Comparison of ENCODE assay signal across 7 cellular contexts in the genomic region with DNA sequence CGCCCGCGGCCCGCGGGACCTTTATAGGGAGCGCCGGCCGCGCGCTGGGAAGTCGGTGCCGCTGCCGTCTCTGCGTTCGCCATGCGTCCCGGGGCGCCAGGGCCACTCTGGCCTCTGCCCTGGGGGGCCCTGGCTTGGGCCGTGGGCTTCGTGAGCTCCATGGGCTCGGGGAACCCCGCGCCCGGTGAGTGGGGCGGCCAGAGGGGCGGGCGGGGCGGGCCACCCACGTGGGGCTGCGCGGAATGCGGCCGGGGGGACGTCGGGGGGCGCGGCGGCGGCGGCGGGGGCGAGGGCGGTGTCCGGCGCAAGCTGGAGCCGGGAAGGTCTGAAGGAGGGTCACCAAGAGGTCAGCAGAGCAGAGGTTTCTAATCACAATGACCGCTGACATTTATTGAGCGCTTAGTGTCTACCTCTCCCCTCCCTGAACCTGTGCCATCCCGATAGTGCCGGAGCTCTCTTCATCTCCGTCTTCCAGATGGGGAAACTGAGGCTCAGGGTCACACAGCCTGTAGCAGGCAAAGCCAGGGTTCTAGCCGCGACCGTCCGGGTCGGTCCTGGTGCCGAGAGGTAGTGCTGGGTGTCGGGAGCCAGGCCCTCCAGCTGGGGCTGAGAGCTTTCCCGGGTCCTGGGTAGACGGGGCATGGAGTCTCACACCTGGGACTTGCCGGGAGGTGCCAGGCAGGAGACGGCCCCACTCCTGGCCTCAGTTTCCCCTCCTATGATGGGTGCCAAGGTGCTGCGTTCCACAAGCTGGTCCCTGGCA. TPM values are rescaled to one million over a fixed set of nuclear protein-coding genes. Genes with fewer than 3 reads are reported as not detected.
A peak's percentile ranks its signal among the peaks of the same experiment; 100 is the strongest.
DNase-seq lines count a peak whose midpoint lies in the region; ATAC-seq, FAIRE-seq and TF ChIP-seq lines count a peak whose summit lies in the region.

A gene (plus strand): TSS at position 50 of the 763 bp plus-strand sequence. CDS start 32 bp downstream, at position 82.

- DNase-seq in central memory CD8-positive, alpha-beta T cell (ENCODE audit: low spot score in 2 of 2) = no peak
- DNase-seq in lung (ENCODE audit: low spot score) = no peak
- DNase-seq in type B pancreatic cell (ENCODE audit: extremely low spot score, unreplicated experiment) = no peak
- DNase-seq in GM13976 (ENCODE audit: low spot score) = no peak
- DNase-seq in GM12892 (ENCODE audit: insufficient read length) = no peak

- ATAC-seq in central memory CD8-positive, alpha-beta T cell (replicated peaks; ENCODE audit: extremely low read depth, poor library complexity, severe bottlenecking) = no peak
- ATAC-seq in lung (ENCODE audit: insufficient read depth, low FRiP score) = no peak
- no peak for ATAC-seq in GM19023 (IDR thresholded peaks at IDR 0.05; ENCODE audit: unreplicated experiment)

- no peaks in the 10 kb centered on the region for H3K36me3 Mint-ChIP-seq in central memory CD8-positive, alpha-beta T cell (ENCODE audit: insufficient read depth)
- no peaks in the 10 kb centered on the region for H3K36me3 Mint-ChIP-seq in type B pancreatic cell

- TF ChIP-seq POLR2A in GM12892 (IDR thresholded peaks at IDR 0.05; ENCODE audit: low read depth, low read length) = no peak; the same call in 1 of the 2 replicates

- H3K27me3 ChIP-seq in HUES48 (ENCODE audit: control insufficient read depth, insufficient read depth, low read length) (peaks cover 16% of the 10 kb centered on the region), lung (ENCODE audit: control insufficient read depth, insufficient read depth) (no peaks in the 10 kb centered on the region)

- no peak within 1 kb of the TSS for H3K27ac Mint-ChIP-seq in central memory CD8-positive, alpha-beta T cell (ENCODE audit: low read depth)
- peak within 1 kb of the TSS; percentile 87 for H3K27ac Mint-ChIP-seq in type B pancreatic cell

- no peaks in the 10 kb centered on the region for H3K9me3 ChIP-seq in HUES48 (ENCODE audit: control insufficient read depth, insufficient read depth, low read length)
- no peaks in the 10 kb centered on the region for H3K9me3 ChIP-seq in lung (ENCODE audit: control insufficient read depth in 2 of 2, insufficient read depth in 1 of 2, low read length in 1 of 2)

- peaks cover 6% of the 10 kb centered on the region for H3K4me1 Mint-ChIP-seq in central memory CD8-positive, alpha-beta T cell
- peaks cover 7% of the 10 kb centered on the region for H3K4me1 Mint-ChIP-seq in type B pancreatic cell (ENCODE audit: unreplicated experiment)

- TF ChIP-seq CTCF in lung (IDR thresholded peaks at IDR 0.05; ENCODE audit: control extremely low read depth, extremely low read depth) (no peak), type B pancreatic cell (conservative IDR thresholded peaks at IDR 0.05) (no peak), GM13976 (IDR thresholded peaks at IDR 0.05; ENCODE audit: borderline replicate concordance, control extremely low read depth, extremely low read depth, insufficient read depth, missing control alignments) (no peak)

- in situ Hi-C loops in GM13976 (cut with MboI; ENCODE audit: low sequenced_read_pairs, unreplicated experiment) = no loop called here

- 5 to 35% methylated on average over 19 to 63 of the region's 63 CpGs for WGBS in lung, 2 donors

- H3K4me3 Mint-ChIP-seq in central memory CD8-positive, alpha-beta T cell = peak within 1 kb of the TSS; percentile 25
- H3K4me3 Mint-ChIP-seq in type B pancreatic cell = peak within 1 kb of the TSS; percentile 85

- no peak for FAIRE-seq in GM12892 (lab: Jason Lieb, UNC)

- H3K9ac ChIP-seq in HUES48 (ENCODE audit: low read depth, low read length) = no peak within 1 kb of the TSS

- no peak within 1 kb of the TSS for H3K27ac ChIP-seq in HUES48 (ENCODE audit: low read depth, low read length)
- peak within 1 kb of the TSS; percentile 90 to 92 for H3K27ac ChIP-seq in lung (ENCODE audit: low read depth in 1 of 2, low read length in 1 of 2)

- peaks cover 5% of the 10 kb centered on the region; the same call in 1 of the 2 replicates for H3K4me1 ChIP-seq in HUES48 (ENCODE audit: control insufficient read depth, insufficient read depth, low read length)
- peaks cover 0 to 19% of the 10 kb centered on the region in 2 donors for H3K4me1 ChIP-seq in lung (ENCODE audit: control insufficient read depth in 2 of 2, insufficient read depth in 2 of 2, low read length in 2 of 2)

- no peaks in the 10 kb centered on the region for H3K36me3 ChIP-seq in HUES48 (ENCODE audit: control insufficient read depth, insufficient read depth, low read length)
- no peaks in the 10 kb centered on the region for H3K36me3 ChIP-seq in lung (ENCODE audit: control insufficient read depth in 2 of 2, insufficient read depth in 2 of 2, low read length in 2 of 2)

- H3K9me3 Mint-ChIP-seq in central memory CD8-positive, alpha-beta T cell = no peaks in the 10 kb centered on the region
- no peaks in the 10 kb centered on the region for H3K9me3 Mint-ChIP-seq in type B pancreatic cell

- peaks cover 22% of the 10 kb centered on the region for H3K27me3 Mint-ChIP-seq in central memory CD8-positive, alpha-beta T cell
- peaks cover 6% of the 10 kb centered on the region for H3K27me3 Mint-ChIP-seq in type B pancreatic cell

- peak within 1 kb of the TSS; percentile 41; the same call in 1 of the 2 replicates for H3K4me3 ChIP-seq in HUES48 (ENCODE audit: low read depth, low read length)
- peak within 1 kb of the TSS; percentile 42 for H3K4me3 ChIP-seq in lung

RNA-seq across cellular contexts. Expression of the gene that starts here (rescaled TPM):
- 100 to 1,000 TPM in 1 of 2 donors, 10 to 100 TPM in 1; 15.1 to 120 TPM for total RNA-seq in lung
- 100 to 1,000 TPM; 109 to 172 TPM for polyA plus RNA-seq in lung
- 9.3 and 11.0 TPM in 2 replicates for total RNA-seq in type B pancreatic cell (ENCODE audit: low replicate concordance)
- 22.5 TPM for polyA plus RNA-seq in GM12892 (2012; ENCODE audit: missing spikeins)
